In the genomic region with DNA sequence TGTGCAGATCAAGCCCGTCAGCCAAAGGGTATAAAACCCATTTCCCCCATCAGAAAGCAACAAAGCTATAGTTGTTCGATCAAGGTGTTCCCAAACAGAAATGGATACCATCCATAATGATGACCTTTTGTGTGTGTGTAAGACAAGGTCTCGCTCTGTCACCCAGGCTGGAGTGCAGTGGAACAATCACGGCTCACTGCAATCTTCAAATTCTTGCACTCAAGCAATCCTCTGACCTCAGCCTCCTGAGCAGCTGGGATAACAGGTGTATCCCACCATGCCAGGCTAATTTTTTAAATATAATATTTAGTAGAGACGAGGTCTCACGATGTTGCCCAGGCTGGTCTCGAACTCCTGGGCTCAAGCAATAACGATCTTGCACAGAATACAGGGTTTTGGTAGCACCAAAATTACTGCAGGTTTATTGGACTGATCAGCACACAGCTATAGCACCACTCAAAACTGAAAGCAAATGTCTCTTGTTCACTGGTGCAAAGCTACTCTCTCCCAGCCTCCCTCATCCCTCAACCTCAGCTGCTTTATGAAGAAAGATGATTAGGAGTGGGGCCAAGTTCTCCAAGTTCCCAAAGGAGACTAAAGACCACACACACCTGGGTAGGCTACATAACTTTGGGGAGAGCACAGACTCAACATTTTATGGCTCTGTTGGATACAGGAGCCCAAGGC, we compare ENCODE assay signal across 12 cellular contexts.
A peak's percentile ranks its signal among the peaks of the same experiment; 100 is the strongest.
DNase-seq lines count a peak whose midpoint lies in the region; ATAC-seq lines count a peak whose summit lies in the region.
"Had no signal": no experiment of that assay in that cellular context is flagged by ENCODE, and none has a peak within 500 bp of the region (broad histone marks: within the 10 kb centered on the region; RNA-seq: fewer than 3 reads in every experiment).

No MANE protein-coding gene starts in this region.

- H3K4me1 Mint-ChIP-seq in activated T-cell treated with anti-CD3 and anti-CD28 coated beads, Interleukin-2, amount 50 U/mL, for 72 hours (ENCODE audit: low read depth), result peaks cover 60% of the 10 kb centered on the region
- peaks cover 63% of the 10 kb centered on the region for H3K4me1 Mint-ChIP-seq in dendritic cell treated with granulocyte-macrophage colony-stimulating factor and Interleukin-4, amounts not matched to agents 40 ng/mL and 50 ng/mL, for 4 days (ENCODE audit: low read depth)
- peaks cover 83% of the 10 kb centered on the region for H3K4me1 Mint-ChIP-seq in stimulated activated memory B cell treated with anti-CD40 and anti-IgM and Interleukin-4, amounts not matched to agents 10 μg/mL and 1 μg/mL and 100 μg/mL, for 72 hours

- no peaks in the 10 kb centered on the region for H3K9me3 Mint-ChIP-seq in activated T-cell treated with anti-CD3 and anti-CD28 coated beads, Interleukin-2, amount 50 U/mL, for 72 hours
- H3K9me3 Mint-ChIP-seq in dendritic cell treated with granulocyte-macrophage colony-stimulating factor and Interleukin-4, amounts not matched to agents 40 ng/mL and 50 ng/mL, for 4 days, result no peaks in the 10 kb centered on the region
- no peaks in the 10 kb centered on the region for H3K9me3 Mint-ChIP-seq in stimulated activated memory B cell treated with anti-CD40 and anti-IgM and Interleukin-4, amounts not matched to agents 10 μg/mL and 1 μg/mL and 100 μg/mL, for 72 hours
- H3K9me3 Mint-ChIP-seq: T-cell had no signal

- H3K27me3 Mint-ChIP-seq in activated T-cell treated with anti-CD3 and anti-CD28 coated beads, Interleukin-2, amount 50 U/mL, for 72 hours (ENCODE audit: low read depth), result no peaks in the 10 kb centered on the region
- H3K27me3 Mint-ChIP-seq in dendritic cell treated with granulocyte-macrophage colony-stimulating factor and Interleukin-4, amounts not matched to agents 40 ng/mL and 50 ng/mL, for 4 days, result no peaks in the 10 kb centered on the region
- H3K27me3 Mint-ChIP-seq in stimulated activated memory B cell treated with anti-CD40 and anti-IgM and Interleukin-4, amounts not matched to agents 10 μg/mL and 1 μg/mL and 100 μg/mL, for 72 hours, result no peaks in the 10 kb centered on the region
- H3K27me3 Mint-ChIP-seq: T-cell had no signal

- intact Hi-C loops in dendritic cell treated with granulocyte-macrophage colony-stimulating factor and Interleukin-4, amounts not matched to agents 40 ng/mL and 50 ng/mL, for 4 days (cut with micrococcal nuclease), result loop anchor here (5.0 kb wide), 1 partner anchor 43 kb away; no protein-coding TSS in a partner anchor

- ATAC-seq in activated T-cell treated with anti-CD3 and anti-CD28 coated beads, Interleukin-2, amount 50 U/mL, for 72 hours (replicated peaks in 1 of 2), result no peak
- peak; percentile 41 for ATAC-seq in HG03342 (IDR thresholded peaks at IDR 0.05; ENCODE audit: unreplicated experiment)
- no peak for ATAC-seq in stimulated activated memory B cell treated with anti-CD40 and anti-IgM and Interleukin-4, amounts not matched to agents 10 μg/mL and 1 μg/mL and 100 μg/mL, for 72 hours
- ATAC-seq: T-cell had no signal

- DNase-seq in activated T-cell treated with anti-CD3 and anti-CD28 coated beads, Interleukin-2, amount 50 U/mL, for 72 hours, result no peak
- DNase-seq in activated T-cell treated with anti-CD3 and anti-CD28 coated beads for 4 hours (no peak), NCI-H1417 (lab: John Stamatoyannopoulos, UW) (no peak), NCI-H2227 treated with DMSO at 0.1 percent for 48 hours (lab: John Stamatoyannopoulos, UW) (no peak), midbrain (lab: John Stamatoyannopoulos, UW) (no peak)
- DNase-seq: GOT3; NCI-H345; stimulated activated CD4-positive, alpha-beta T cell treated with anti-CD3 and anti-CD28 coated beads, Interleukin-4, amount 100 ng/mL, for 4 hours; T-cell had no signal

- H3K4me3 Mint-ChIP-seq in activated T-cell treated with anti-CD3 and anti-CD28 coated beads, Interleukin-2, amount 50 U/mL, for 72 hours, result peak overlapping the region in 1 of 2 donors; percentile 90
- H3K4me3 Mint-ChIP-seq in dendritic cell treated with granulocyte-macrophage colony-stimulating factor and Interleukin-4, amounts not matched to agents 40 ng/mL and 50 ng/mL, for 4 days, result no peak overlapping the region
- no peak overlapping the region for H3K4me3 Mint-ChIP-seq in stimulated activated memory B cell treated with anti-CD40 and anti-IgM and Interleukin-4, amounts not matched to agents 10 μg/mL and 1 μg/mL and 100 μg/mL, for 72 hours
- H3K4me3 Mint-ChIP-seq: T-cell had no signal

- H3K27ac Mint-ChIP-seq in activated T-cell treated with anti-CD3 and anti-CD28 coated beads, Interleukin-2, amount 50 U/mL, for 72 hours, result peak overlapping the region; percentile 98
- H3K27ac Mint-ChIP-seq in dendritic cell treated with granulocyte-macrophage colony-stimulating factor and Interleukin-4, amounts not matched to agents 40 ng/mL and 50 ng/mL, for 4 days, result peak overlapping the region; percentile 88
- peak overlapping the region; percentile 76 for H3K27ac Mint-ChIP-seq in stimulated activated memory B cell treated with anti-CD40 and anti-IgM and Interleukin-4, amounts not matched to agents 10 μg/mL and 1 μg/mL and 100 μg/mL, for 72 hours

- H3K36me3 Mint-ChIP-seq in activated T-cell treated with anti-CD3 and anti-CD28 coated beads, Interleukin-2, amount 50 U/mL, for 72 hours (ENCODE audit: insufficient read depth in 2 of 2), result peaks cover 0 to 4% of the 10 kb centered on the region in 2 donors
- peaks cover 28% of the 10 kb centered on the region for H3K36me3 Mint-ChIP-seq in dendritic cell treated with granulocyte-macrophage colony-stimulating factor and Interleukin-4, amounts not matched to agents 40 ng/mL and 50 ng/mL, for 4 days (ENCODE audit: low read depth)
- H3K36me3 Mint-ChIP-seq in stimulated activated memory B cell treated with anti-CD40 and anti-IgM and Interleukin-4, amounts not matched to agents 10 μg/mL and 1 μg/mL and 100 μg/mL, for 72 hours, result peaks cover 28% of the 10 kb centered on the region
